34 cellular contexts compared by ENCODE assay signal in genomic region chr13:93640452-93640851, GRCh38.
"Had no signal": no experiment of that assay in that cellular context is flagged by ENCODE, and none has a peak within 500 bp of the region (broad histone marks: within the 10 kb centered on the region; RNA-seq: fewer than 3 reads in every experiment).

No MANE protein-coding gene starts in this region.

- DNase-seq: Karpas-422, Kasumi-1, MG63, MM.1S, MV-4-11, NCI-H1048, NCI-H1092, NCI-H1092 treated with DMSO at 0.1 percent for 48 hours, NCI-H1105, NCI-H1105 treated with DMSO at 0.1 percent for 48 hours, NCI-H1417, NCI-H1417 treated with DMSO at 0.1 percent for 48 hours, NCI-H1436, NCI-H1436 treated with DMSO at 0.1 percent for 48 hours, NCI-H146, NCI-H1694, NCI-H1694 treated with DMSO at 0.1 percent for 48 hours, NCI-H187, NCI-H187 treated with DMSO at 0.1 percent for 48 hours, NCI-H1930, NCI-H2029, NCI-H2029 treated with DMSO at 0.1 percent for 48 hours, NCI-H2081, NCI-H2081 treated with DMSO at 0.1 percent for 48 hours, NCI-H2107, NCI-H2171, NCI-H2171 treated with DMSO at 0.1 percent for 48 hours, NCI-H2227 treated with DMSO at 0.1 percent for 48 hours, NCI-H226, NCI-H345, NCI-H446, NCI-H446 treated with DMSO at 0.1 percent for 48 hours, NCI-H510A, NCI-H510A treated with DMSO at 0.1 percent for 48 hours had no signal

- H3K36me3 ChIP-seq: MG63 had no signal

- H3K27me3 ChIP-seq: MG63 had no signal

- H3K4me3 ChIP-seq: MG63 had no signal

- H3K9me3 ChIP-seq: MG63 had no signal
